11 cellular contexts compared by ENCODE assay signal in the genomic region with DNA sequence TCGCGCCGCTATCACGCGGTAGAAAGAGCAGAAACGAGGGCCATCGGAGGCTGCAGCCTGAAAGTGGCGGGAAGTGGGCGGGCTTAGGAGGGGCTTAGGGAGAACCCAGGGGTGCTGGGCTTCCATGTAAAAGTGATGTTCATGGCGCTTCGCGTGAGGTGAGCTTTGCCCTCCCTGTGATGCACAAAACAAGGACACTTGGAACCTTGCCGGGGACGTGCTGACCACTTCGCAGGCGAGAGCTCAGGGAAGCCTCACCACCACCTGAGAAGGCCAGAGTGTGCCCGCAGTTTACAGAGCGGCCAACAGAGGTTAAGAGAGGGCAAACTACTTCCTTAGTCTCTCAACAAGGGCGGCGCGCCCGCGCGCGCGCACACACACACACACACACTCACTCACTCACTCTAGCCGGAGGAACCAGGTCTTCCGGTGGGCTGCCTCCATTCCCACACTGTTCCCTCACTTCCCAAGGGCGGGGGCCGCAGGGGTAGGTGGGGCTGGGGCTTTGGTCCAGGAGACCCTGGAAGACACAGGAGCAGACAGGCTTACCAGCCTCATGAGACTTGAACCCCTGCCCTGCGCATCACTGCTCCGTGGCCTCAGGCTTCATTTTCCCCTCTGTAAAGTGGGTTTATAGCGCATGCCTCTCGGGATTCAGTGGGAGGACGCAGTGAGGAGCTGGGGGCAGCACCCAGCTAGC. TPM values are rescaled to one million over a fixed set of nuclear protein-coding genes. Genes with fewer than 3 reads are reported as not detected.
DNase-seq lines count a peak whose midpoint lies in the region; ATAC-seq and TF ChIP-seq lines count a peak whose summit lies in the region.
"Had no signal": no experiment of that assay in that cellular context is flagged by ENCODE, and none has a peak within 500 bp of the region (broad histone marks: within the 10 kb centered on the region; RNA-seq: fewer than 3 reads in every experiment).

No MANE protein-coding gene starts in this region.

- DNase-seq in AG04450 (ENCODE audit: low read depth, low spot score) (no peak), HCEC 1CT (peak; percentile 23), iris pigment epithelial cell (ENCODE audit: low read depth) (peak; percentile 21), esophagus squamous epithelium (lab: John Stamatoyannopoulos, UW) (no peak), type B pancreatic cell (ENCODE audit: extremely low spot score, unreplicated experiment) (no peak)
- DNase-seq in activated T-cell treated with anti-CD3 and anti-CD28 coated beads, Interleukin-2, amount 50 U/mL, for 4 hours: no peak

- H3K27me3 ChIP-seq in AG04450 (ENCODE audit: control insufficient read depth, insufficient read depth, low read length) (peaks cover 7% of the 10 kb centered on the region), esophagus squamous epithelium (peaks cover 0 to 71% (median 0%) of the 10 kb centered on the region in 4 donors)

- peaks cover 6% of the 10 kb centered on the region; the same call in 1 of the 2 replicates for H3K9me3 ChIP-seq in AG04450 (ENCODE audit: control insufficient read depth, insufficient read depth, low read length)
- H3K9me3 ChIP-seq in esophagus squamous epithelium: no peaks in the 10 kb centered on the region
- H3K9me3 ChIP-seq: neutrophil had no signal

- H3K36me3 ChIP-seq in esophagus squamous epithelium: no peaks in the 10 kb centered on the region
- H3K36me3 ChIP-seq: neutrophil had no signal

- H3K9me3 Mint-ChIP-seq in activated T-cell treated with anti-CD3 and anti-CD28 coated beads, Interleukin-2, amount 50 U/mL, for 4 hours: no peaks in the 10 kb centered on the region
- no peaks in the 10 kb centered on the region for H3K9me3 Mint-ChIP-seq in type B pancreatic cell

- peaks cover 6 to 40% (median 10%) of the 10 kb centered on the region in 3 donors for H3K4me1 ChIP-seq in esophagus squamous epithelium

- CTCF ChIA-PET in AG04450 (lab: Charles Lee): interaction anchor here (1.0 to 1.5 kb wide), 2 partner anchors 14 to 181 kb away, joined by 3 read pairs; no protein-coding TSS in a partner anchor

- intact Hi-C loops in esophagus squamous epithelium (cut with DNase I): no loop called here

- 0 to 13% methylated on average over 3 to 11 of the region's 35 CpGs for WGBS in esophagus squamous epithelium, 2 donors

- TF ChIP-seq POLR2A in esophagus squamous epithelium (IDR thresholded peaks at IDR 0.05): no peak

- no peaks in the 10 kb centered on the region for H3K36me3 Mint-ChIP-seq in activated T-cell treated with anti-CD3 and anti-CD28 coated beads, Interleukin-2, amount 50 U/mL, for 4 hours (ENCODE audit: insufficient read depth)
- no peaks in the 10 kb centered on the region for H3K36me3 Mint-ChIP-seq in type B pancreatic cell

- H3K27ac Mint-ChIP-seq in type B pancreatic cell: no peak overlapping the region

- peak; percentile 81 to 87 for ATAC-seq in activated T-cell treated with anti-CD3 and anti-CD28 coated beads, Interleukin-2, amount 50 U/mL, for 4 hours
- ATAC-seq in GM18498 (IDR thresholded peaks at IDR 0.05; ENCODE audit: unreplicated experiment) (no peak), HG02763 (IDR thresholded peaks at IDR 0.05; ENCODE audit: unreplicated experiment) (no peak)

- TF ChIP-seq CTCF in AG04450 (IDR thresholded peaks at IDR 0.05; ENCODE audit: low read depth, low read length) (no peak), esophagus squamous epithelium (IDR thresholded peaks at IDR 0.05) (no peak), type B pancreatic cell (conservative IDR thresholded peaks at IDR 0.05) (no peak)

- peak overlapping the region; percentile 29 for H3K4me3 ChIP-seq in AG04450 (ENCODE audit: low read depth, low read length)
- H3K4me3 ChIP-seq in esophagus squamous epithelium: no peak overlapping the region

- H3K27ac ChIP-seq in AG04450 (ENCODE audit: low read depth, low read length) (no peak overlapping the region), esophagus squamous epithelium (no peak overlapping the region)
- H3K27ac ChIP-seq: neutrophil had no signal

- POLR2A ChIA-PET in AG04450 (lab: Yijun Ruan, JAX): no interaction called here

- H3K4me1 Mint-ChIP-seq in activated T-cell treated with anti-CD3 and anti-CD28 coated beads, Interleukin-2, amount 50 U/mL, for 4 hours (ENCODE audit: low read depth): peaks cover 14% of the 10 kb centered on the region
- no peaks in the 10 kb centered on the region for H3K4me1 Mint-ChIP-seq in type B pancreatic cell (ENCODE audit: unreplicated experiment)

- peak overlapping the region; percentile 65 for H3K4me3 Mint-ChIP-seq in activated T-cell treated with anti-CD3 and anti-CD28 coated beads, Interleukin-2, amount 50 U/mL, for 4 hours
- no peak overlapping the region for H3K4me3 Mint-ChIP-seq in type B pancreatic cell

- H3K27me3 Mint-ChIP-seq in activated T-cell treated with anti-CD3 and anti-CD28 coated beads, Interleukin-2, amount 50 U/mL, for 4 hours (ENCODE audit: low read depth): peaks cover 21% of the 10 kb centered on the region
- H3K27me3 Mint-ChIP-seq in type B pancreatic cell: peaks cover 4% of the 10 kb centered on the region

RNA-seq across cellular contexts. Expression of a gene that starts 0.7 kb away (rescaled TPM):
- polyA plus RNA-seq in AG04450 (2011; rRNA removed): not detected in 2 replicates
- polyA minus RNA-seq in AG04450 (2011; rRNA and poly(A)+ RNA removed): not detected in 2 replicates
- total RNA-seq in activated T-cell treated with anti-CD3 and anti-CD28 coated beads, Interleukin-2, amount 50 U/mL, for 4 hours: not detected
- total RNA-seq in esophagus squamous epithelium: not detected
- not detected in 2 replicates for total RNA-seq in type B pancreatic cell (ENCODE audit: low replicate concordance)
- total RNA-seq: LHCN-M2 had no signal
- polyA plus RNA-seq: adipose tissue had no signal

RNA-seq across cellular contexts. Expression of a gene that starts 5.9 kb away (rescaled TPM):
- 1.8 and 2.1 TPM in 2 replicates for polyA plus RNA-seq in AG04450 (2011; rRNA removed)
- 0.30 and 1.1 TPM in 2 replicates for polyA minus RNA-seq in AG04450 (2011; rRNA and poly(A)+ RNA removed)
- total RNA-seq in activated T-cell treated with anti-CD3 and anti-CD28 coated beads, Interleukin-2, amount 50 U/mL, for 4 hours: not detected
- 1,000 to 10,000 TPM in 1 of 4 donors, 100 to 1,000 TPM in 2, 10 to 100 TPM in 1; 58.2 to 1,096 (median 541) TPM for total RNA-seq in esophagus squamous epithelium
- 0.53 TPM in 1 of 2 replicates, not detected in the other for total RNA-seq in type B pancreatic cell (ENCODE audit: low replicate concordance)
- total RNA-seq: LHCN-M2 had no signal

RNA-seq across cellular contexts. Expression of a gene that starts 11.5 kb away (rescaled TPM):
- 88.7 and 116 TPM in 2 replicates for polyA plus RNA-seq in AG04450 (2011; rRNA removed)
- 86.7 and 110 TPM in 2 replicates for polyA minus RNA-seq in AG04450 (2011; rRNA and poly(A)+ RNA removed)
- 100 to 1,000 TPM; 111 to 148 (median 115) TPM for total RNA-seq in activated T-cell treated with anti-CD3 and anti-CD28 coated beads, Interleukin-2, amount 50 U/mL, for 4 hours
- total RNA-seq in esophagus squamous epithelium (100 to 1,000 TPM in 1 of 4 donors, 10 to 100 TPM in 3; 68.1 to 119 (median 89.6) TPM), type B pancreatic cell (ENCODE audit: low replicate concordance) (104 and 113 TPM in 2 replicates)

RNA-seq across cellular contexts. Expression of a gene that starts 20.5 kb away (rescaled TPM):
- polyA plus RNA-seq in AG04450 (2011; rRNA removed): 1.3 and 1.6 TPM in 2 replicates
- 0.35 and 0.46 TPM in 2 replicates for polyA minus RNA-seq in AG04450 (2011; rRNA and poly(A)+ RNA removed)
- 1 to 10 TPM in 1 of 3 donors, under 1 TPM in 2; 0.49 to 1.3 (median 0.95) TPM for total RNA-seq in activated T-cell treated with anti-CD3 and anti-CD28 coated beads, Interleukin-2, amount 50 U/mL, for 4 hours
- total RNA-seq in esophagus squamous epithelium: 100 to 1,000 TPM in 3 of 4 donors, 10 to 100 TPM in 1; 81.6 to 449 (median 257) TPM
- 70.9 and 141 TPM in 2 replicates for total RNA-seq in type B pancreatic cell (ENCODE audit: low replicate concordance)

RNA-seq across cellular contexts. Expression of a gene that starts 29.5 kb away (rescaled TPM):
- not detected in 2 replicates for polyA plus RNA-seq in AG04450 (2011; rRNA removed)
- polyA minus RNA-seq in AG04450 (2011; rRNA and poly(A)+ RNA removed): not detected in 2 replicates
- not detected for total RNA-seq in activated T-cell treated with anti-CD3 and anti-CD28 coated beads, Interleukin-2, amount 50 U/mL, for 4 hours
- total RNA-seq in esophagus squamous epithelium (under 1 TPM in 1 of 4 donors, not detected in 3; 0.18 TPM), type B pancreatic cell (ENCODE audit: low replicate concordance) (1.3 and 16.8 TPM in 2 replicates)
- total RNA-seq: LHCN-M2 had no signal

Comparison
In these comparisons a context has a peak if more than half of its experiments do, and no peak if none do; other contexts are left out.
1. DNase-seq: peak in HCEC 1CT (single experiment) and iris pigment epithelial cell (single experiment); none in AG04450 (single experiment), activated T-cell treated with anti-CD3 and anti-CD28 coated beads, Interleukin-2, amount 50 U/mL, for 4 hours (single experiment), esophagus squamous epithelium (single experiment) and type B pancreatic cell (single experiment).
2. ATAC-seq: peak in activated T-cell treated with anti-CD3 and anti-CD28 coated beads, Interleukin-2, amount 50 U/mL, for 4 hours (2 of 2); none in GM18498 (single experiment) and HG02763 (single experiment).
3. RNA of a gene that starts 5.9 kb away (total RNA-seq): 58.2 to 1,096 TPM in esophagus squamous epithelium; 0.53 TPM in type B pancreatic cell and not detected in activated T-cell treated with anti-CD3 and anti-CD28 coated beads, Interleukin-2, amount 50 U/mL, for 4 hours; every median in the first group is over 10 times any median in the second.